10 cellular contexts compared by ENCODE assay signal in genomic region chr1:94063379-94063778, GRCh38. TPM values are rescaled to one million over a fixed set of nuclear protein-coding genes. Genes with fewer than 3 reads are reported as not detected.
DNase-seq lines count a peak whose midpoint lies in the region; ATAC-seq and TF ChIP-seq lines count a peak whose summit lies in the region.
"Had no signal": no experiment of that assay in that cellular context is flagged by ENCODE, and none has a peak within 500 bp of the region (broad histone marks: within the 10 kb centered on the region; RNA-seq: fewer than 3 reads in every experiment).

No MANE protein-coding gene starts in this region.

- no peak for ATAC-seq in stimulated activated naive CD8-positive, alpha-beta T cell treated with anti-CD3 and anti-CD28 coated beads, Interleukin-15, Interleukin-2, amounts not matched to agents 100 U/mL and 50 U/mL, for 24 hours
- ATAC-seq in GM18520 (IDR thresholded peaks at IDR 0.05; ENCODE audit: unreplicated experiment) = no peak

- H3K9me3 Mint-ChIP-seq in type B pancreatic cell = peaks cover 5% of the 10 kb centered on the region

- H3K36me3 Mint-ChIP-seq in type B pancreatic cell = no peaks in the 10 kb centered on the region
- H3K36me3 Mint-ChIP-seq: CD4-positive, CD25-positive, alpha-beta regulatory T cell had no signal

- no peaks in the 10 kb centered on the region for H3K27me3 ChIP-seq in adrenal gland

- peaks cover 10 to 12% of the 10 kb centered on the region in 2 donors for H3K4me1 ChIP-seq in adrenal gland (replicated peaks in 1 of 2)

- H3K4me3 Mint-ChIP-seq in type B pancreatic cell = no peak overlapping the region

- DNase-seq in NCI-H2196 (lab: John Stamatoyannopoulos, UW; ENCODE audit: unreplicated experiment) = peak; percentile 7
- no peak for DNase-seq in NCI-H2196 treated with DMSO at 0.1 percent for 48 hours (lab: John Stamatoyannopoulos, UW; ENCODE audit: unreplicated experiment)
- peak in 6 of 7 donors; percentile 35 to 69 (median 44) for DNase-seq in adrenal gland
- DNase-seq in islet precursor cell = peak; percentile 68
- no peak for DNase-seq in type B pancreatic cell (ENCODE audit: extremely low spot score, unreplicated experiment)
- DNase-seq in stimulated activated naive CD8-positive, alpha-beta T cell treated with anti-CD3 and anti-CD28 coated beads, Interleukin-15, Interleukin-2, amounts not matched to agents 100 U/mL and 50 U/mL, for 24 hours = no peak
- no peak for DNase-seq in NAMALWA (ENCODE audit: low spot score)
- DNase-seq: CD4-positive, CD25-positive, alpha-beta regulatory T cell; effector CD4-positive, alpha-beta T cell had no signal

- no peaks in the 10 kb centered on the region for H3K9me3 ChIP-seq in adrenal gland (replicated peaks in 1 of 3)

- peak overlapping the region in 2 of 5 donors; percentile 18 to 42 for H3K27ac ChIP-seq in adrenal gland

- TF ChIP-seq POLR2A in adrenal gland (IDR thresholded peaks at IDR 0.05) = no peak

- intact Hi-C loops in adrenal gland (cut with DNase I) = loop anchor here in 1 of 2 donors (5.0 kb wide), 1 partner anchor 274 kb away; no protein-coding TSS in a partner anchor

- peaks cover 27% of the 10 kb centered on the region for H3K4me1 Mint-ChIP-seq in type B pancreatic cell (ENCODE audit: unreplicated experiment)
- H3K4me1 Mint-ChIP-seq: CD4-positive, CD25-positive, alpha-beta regulatory T cell had no signal

- H3K4me3 ChIP-seq in adrenal gland = no peak overlapping the region

- peak in 5 of 6 experiments; percentile 32 to 45 (median 38) for TF ChIP-seq CTCF in adrenal gland (IDR thresholded peaks at IDR 0.05)
- TF ChIP-seq CTCF in type B pancreatic cell (conservative IDR thresholded peaks at IDR 0.05) = peak; percentile 63

- WGBS in adrenal gland, 4 donors = 14 to 20% (median 18%) methylated on average over 5 of the region's 5 CpGs

- peak overlapping the region; percentile 57 for H3K27ac Mint-ChIP-seq in type B pancreatic cell
- H3K27ac Mint-ChIP-seq: CD4-positive, CD25-positive, alpha-beta regulatory T cell had no signal

- H3K36me3 ChIP-seq in adrenal gland (replicated peaks in 1 of 2) = no peaks in the 10 kb centered on the region

- no peaks in the 10 kb centered on the region for H3K27me3 Mint-ChIP-seq in type B pancreatic cell

RNA-seq across cellular contexts. Expression of gene ABCA4, which starts 57.6 kb away (rescaled TPM):
- total RNA-seq in adrenal gland (1 to 10 TPM in 1 of 8 donors, under 1 TPM in 6, not detected in 1; 0.04 to 1.9 (median 0.12) TPM), type B pancreatic cell (ENCODE audit: low replicate concordance) (3.2 and 6.4 TPM in 2 replicates)
- polyA plus RNA-seq in adrenal gland = under 1 TPM; 0.10 to 0.40 (median 0.29) TPM
- total RNA-seq: CD4-positive, CD25-positive, alpha-beta regulatory T cell had no signal
- polyA plus RNA-seq: CD4-positive, CD25-positive, alpha-beta regulatory T cell had no signal

Comparison
In these comparisons a context has a peak if more than half of its experiments do, and no peak if none do; other contexts are left out.
1. DNase-seq: peak in NCI-H2196 (single experiment), adrenal gland (6 of 7) and islet precursor cell (single experiment); none in NCI-H2196 treated with DMSO at 0.1 percent for 48 hours (single experiment), type B pancreatic cell (single experiment), stimulated activated naive CD8-positive, alpha-beta T cell treated with anti-CD3 and anti-CD28 coated beads, Interleukin-15, Interleukin-2, amounts not matched to agents 100 U/mL and 50 U/mL, for 24 hours (single experiment) and NAMALWA (single experiment).